ENCODE assay signal across 24 cellular contexts in genomic region chr14:87397499-87397898, GRCh38.
DNase-seq lines count a peak whose midpoint lies in the region; ATAC-seq and TF ChIP-seq lines count a peak whose summit lies in the region.
"Had no signal": no experiment of that assay in that cellular context is flagged by ENCODE, and none has a peak within 500 bp of the region (broad histone marks: within the 10 kb centered on the region; RNA-seq: fewer than 3 reads in every experiment).

No MANE protein-coding gene starts in this region.

- no peaks in the 10 kb centered on the region for H3K79me2 ChIP-seq in Karpas-422 (ENCODE audit: low read length)

- H3K27ac ChIP-seq in Karpas-422 (ENCODE audit: low read length), result no peak overlapping the region
- no peak overlapping the region for H3K27ac ChIP-seq in RWPE2 (ENCODE audit: poor library complexity, severe bottlenecking)
- no peak overlapping the region for H3K27ac ChIP-seq in mesenchymal stem cell (ENCODE audit: low read length, poor library complexity, severe bottlenecking)
- H3K27ac ChIP-seq: neutrophil, PC-9, tibial artery had no signal

- ATAC-seq in GM19025 (IDR thresholded peaks at IDR 0.05; ENCODE audit: low read depth, unreplicated experiment) (peak; percentile 86), HG02852 (IDR thresholded peaks at IDR 0.05; ENCODE audit: unreplicated experiment) (peak; percentile 73), RWPE2 (ENCODE audit: low read depth) (0 out of 3 replicates have a peak, but pooled peaks have one; percentile 44)
- ATAC-seq: activated T-cell treated with anti-CD3 and anti-CD28 coated beads, Interleukin-2, amount 50 U/mL, for 4 hours; stimulated activated naive CD8-positive, alpha-beta T cell treated with anti-CD3 and anti-CD28 coated beads, Interleukin-15, Interleukin-2, amounts not matched to agents 100 U/mL and 50 U/mL, for 24 hours; T-cell had no signal

- no peak overlapping the region for H4K8ac ChIP-seq in mesenchymal stem cell (ENCODE audit: low read length)

- H3K27me3 ChIP-seq in Karpas-422 (ENCODE audit: low read length), result no peaks in the 10 kb centered on the region
- H3K27me3 ChIP-seq in RWPE2 (ENCODE audit: insufficient read depth, poor library complexity, severe bottlenecking), result no peaks in the 10 kb centered on the region
- no peaks in the 10 kb centered on the region for H3K27me3 ChIP-seq in mesenchymal stem cell (ENCODE audit: control insufficient read depth in 1 of 2, insufficient read depth in 1 of 2, low read length in 2 of 2)
- H3K27me3 ChIP-seq: neutrophil, tibial artery had no signal

- peaks cover 36% of the 10 kb centered on the region for H3K4me1 ChIP-seq in Karpas-422 (ENCODE audit: low read length)
- no peaks in the 10 kb centered on the region for H3K4me1 ChIP-seq in RWPE2 (ENCODE audit: insufficient read depth, poor library complexity, severe bottlenecking)
- H3K4me1 ChIP-seq in mesenchymal stem cell (ENCODE audit: control insufficient read depth, insufficient read depth, low read depth, low read length), result no peaks in the 10 kb centered on the region
- H3K4me1 ChIP-seq: tibial artery had no signal

- no peak overlapping the region for H2AK5ac ChIP-seq in mesenchymal stem cell (ENCODE audit: low read length, severe bottlenecking)

- no peak overlapping the region for H3K23ac ChIP-seq in mesenchymal stem cell (ENCODE audit: low read length in 2 of 2)

- H3K4me2 ChIP-seq in Karpas-422 (ENCODE audit: low read depth, low read length, poor library complexity, severe bottlenecking), result peak overlapping the region; percentile 51
- H3K4me2 ChIP-seq in mesenchymal stem cell (ENCODE audit: low read length, poor library complexity, severe bottlenecking), result no peak overlapping the region
- H3K4me2 ChIP-seq: PC-9 had no signal

- no peaks in the 10 kb centered on the region for H3K36me3 ChIP-seq in Karpas-422 (ENCODE audit: insufficient read depth, low read length)
- no peaks in the 10 kb centered on the region for H3K36me3 ChIP-seq in RWPE2 (ENCODE audit: low read depth)
- no peaks in the 10 kb centered on the region for H3K36me3 ChIP-seq in mesenchymal stem cell (ENCODE audit: control insufficient read depth in 1 of 2, insufficient read depth in 2 of 2, low read depth in 1 of 2, low read length in 2 of 2)
- H3K36me3 ChIP-seq: neutrophil, tibial artery had no signal

- H3K9me3 ChIP-seq in Karpas-422 (ENCODE audit: low read length) (no peaks in the 10 kb centered on the region), RWPE2 (ENCODE audit: severe bottlenecking) (no peaks in the 10 kb centered on the region), mesenchymal stem cell (ENCODE audit: control insufficient read depth, low read length) (no peaks in the 10 kb centered on the region)
- H3K9me3 ChIP-seq: neutrophil, tibial artery had no signal

- H3K9me2 ChIP-seq in Karpas-422 (replicated peaks; ENCODE audit: insufficient read depth, low read length), result no peaks in the 10 kb centered on the region

- no peak overlapping the region for H2AFZ ChIP-seq in Karpas-422 (ENCODE audit: low read length)
- H2AFZ ChIP-seq in mesenchymal stem cell (ENCODE audit: low read depth, low read length), result no peak overlapping the region
- H2AFZ ChIP-seq: PC-9 had no signal

- 84% methylated on average over 3 of the region's 4 CpGs for WGBS in mesenchymal stem cell

- H3K9ac ChIP-seq in Karpas-422 (ENCODE audit: low read length), result peak overlapping the region; percentile 11; the same call in 1 of the 2 replicates
- H3K9ac ChIP-seq in mesenchymal stem cell (ENCODE audit: low read length), result no peak overlapping the region

- no peak overlapping the region for H3K14ac ChIP-seq in mesenchymal stem cell (ENCODE audit: low read length in 2 of 2)

- no peaks in the 10 kb centered on the region for H4K20me1 ChIP-seq in Karpas-422 (ENCODE audit: insufficient read depth, low read depth, low read length)

- H2BK5ac ChIP-seq in mesenchymal stem cell (ENCODE audit: low read depth, low read length, poor library complexity, severe bottlenecking), result no peak overlapping the region

- H2BK12ac ChIP-seq in mesenchymal stem cell (ENCODE audit: low read length in 2 of 2), result no peak overlapping the region

- no peak overlapping the region for H2BK15ac ChIP-seq in mesenchymal stem cell (ENCODE audit: low read depth, poor library complexity, severe bottlenecking)

- no peak overlapping the region for H3K4ac ChIP-seq in mesenchymal stem cell (ENCODE audit: low read depth in 1 of 2, low read length in 2 of 2)

- no peak overlapping the region for H3K4me3 ChIP-seq in Karpas-422 (ENCODE audit: low read length)
- H3K4me3 ChIP-seq in RWPE2 (ENCODE audit: severe bottlenecking), result no peak overlapping the region
- no peak overlapping the region for H3K4me3 ChIP-seq in mesenchymal stem cell (ENCODE audit: insufficient read depth in 1 of 2, low read depth in 1 of 2, low read length in 2 of 2)
- H3K4me3 ChIP-seq: PC-9, tibial artery had no signal

- TF ChIP-seq CTCF in RWPE2 (IDR thresholded peaks at IDR 0.05; ENCODE audit: poor library complexity, severe bottlenecking), result no peak

- peak; percentile 74 for DNase-seq in Karpas-422
- no peak for DNase-seq in RWPE2 (ENCODE audit: low spot score)
- DNase-seq in mesenchymal stem cell, result no peak
- DNase-seq in activated CD4-positive, CD25-positive, alpha-beta regulatory T cell (lab: John Stamatoyannopoulos, UW), result no peak
- no peak for DNase-seq in stimulated activated CD4-positive, alpha-beta T cell treated with anti-CD3 and anti-CD28 coated beads, Interleukin-1b, Interleukin-23, amount 100 ng/mL, for 48 hours
- DNase-seq in activated CD4-positive, alpha-beta T cell treated with anti-CD3 and anti-CD28 coated beads, Interleukin-2, amount 50 U/mL, for 48 hours, result no peak
- DNase-seq: activated naive CD4-positive, alpha-beta T cell; activated T-cell treated with anti-CD3 and anti-CD28 coated beads, Interleukin-2, amount 50 U/mL, for 4 hours; CD4-positive, alpha-beta T cell; cortex of kidney; HCEC 1CT; mammary epithelial cell; NCI-H146; NCI-H524; PC-9; SHP77 treated with DMSO at 0.1 percent for 48 hours; small intestine; stimulated activated CD4-positive, alpha-beta T cell treated with anti-CD3 and anti-CD28 coated beads, Interleukin-4, amount 100 ng/mL, for 1 hour; stimulated activated naive CD8-positive, alpha-beta T cell treated with anti-CD3 and anti-CD28 coated beads, Interleukin-15, Interleukin-2, amounts not matched to agents 100 U/mL and 50 U/mL, for 24 hours; T-cell; tibial artery had no signal

- no peak overlapping the region for H4K91ac ChIP-seq in mesenchymal stem cell (ENCODE audit: low read length)

- H2BK120ac ChIP-seq in mesenchymal stem cell (ENCODE audit: low read depth, low read length), result no peak overlapping the region

- H3K79me1 ChIP-seq in mesenchymal stem cell (replicated peaks; ENCODE audit: low read length, poor library complexity, severe bottlenecking), result no peaks in the 10 kb centered on the region

- no peak overlapping the region for H3K18ac ChIP-seq in mesenchymal stem cell (ENCODE audit: low read depth in 1 of 2, low read length in 2 of 2)
